In the genomic region with DNA sequence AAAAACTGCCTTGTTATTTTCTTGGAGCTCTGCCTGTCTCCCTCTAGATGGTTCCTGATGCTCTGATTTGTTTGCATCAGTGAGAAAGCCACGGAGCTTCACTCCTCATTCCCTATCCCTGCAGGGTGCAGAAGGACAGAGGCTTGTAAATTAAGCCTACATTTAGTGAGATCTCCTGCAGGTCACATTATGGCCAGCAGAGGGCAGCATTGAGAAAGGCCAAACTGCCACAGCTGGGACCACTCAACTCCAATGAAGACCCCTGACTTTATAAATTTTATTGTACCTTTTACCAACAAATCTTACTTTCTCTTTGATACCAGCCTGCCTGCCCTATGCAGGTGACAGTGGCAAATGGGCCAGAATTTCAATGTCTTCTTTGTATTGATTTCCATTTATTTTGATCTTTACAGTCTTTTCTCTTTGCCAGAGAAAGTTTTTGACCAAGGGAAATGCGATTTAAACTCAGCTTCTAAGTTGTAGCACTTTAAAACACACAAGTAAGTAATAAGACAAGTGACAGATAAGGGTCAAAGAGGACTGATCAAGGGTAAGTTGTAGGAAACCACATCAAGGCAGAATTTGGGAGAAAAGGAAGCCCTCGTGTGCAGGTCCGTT, we compare ENCODE assay signal across 7 cellular contexts.
DNase-seq lines count a peak whose midpoint lies in the region; ATAC-seq and TF ChIP-seq lines count a peak whose summit lies in the region.

No MANE protein-coding gene starts in this region.

- intact Hi-C loops in activated CD8-positive, alpha-beta T cell treated with anti-CD3 and anti-CD28 coated beads for 36 hours (cut with micrococcal nuclease) = no loop called here

- DNase-seq in ELR (ENCODE audit: low read depth) (peak; percentile 8), GM20000 (ENCODE audit: low spot score) (peak; percentile 43), fibroblast of the aortic adventitia (ENCODE audit: low read depth) (no peak), nucleus accumbens (lab: John Stamatoyannopoulos, UW) (peak in 47 of 56 donors; percentile 1 to 85 (median 28)), H4 (ENCODE audit: low spot score) (no peak)
- DNase-seq in Jurkat, Clone E6-1 (ENCODE audit: low read depth, low spot score) = peak; percentile 21
- DNase-seq in activated CD8-positive, alpha-beta T cell treated with anti-CD3 and anti-CD28 coated beads for 36 hours = peak; percentile 70

- peak; percentile 88 for TF ChIP-seq CTCF in GM20000 (IDR thresholded peaks at IDR 0.05; ENCODE audit: extremely low read depth, missing control alignments)
- peak; percentile 89 for TF ChIP-seq CTCF in activated CD8-positive, alpha-beta T cell treated with anti-CD3 and anti-CD28 coated beads for 36 hours (IDR thresholded peaks at IDR 0.05)
- peak; percentile 45 for TF ChIP-seq CTCF in fibroblast of the aortic adventitia (IDR thresholded peaks at IDR 0.05; ENCODE audit: insufficient read depth, low read length)

- H3K27me3 Mint-ChIP-seq in activated CD8-positive, alpha-beta T cell treated with anti-CD3 and anti-CD28 coated beads for 36 hours = no peaks in the 10 kb centered on the region

- H3K27ac Mint-ChIP-seq in activated CD8-positive, alpha-beta T cell treated with anti-CD3 and anti-CD28 coated beads for 36 hours = no peak overlapping the region

- no peaks in the 10 kb centered on the region for H3K4me1 Mint-ChIP-seq in activated CD8-positive, alpha-beta T cell treated with anti-CD3 and anti-CD28 coated beads for 36 hours (ENCODE audit: low read depth)

- CTCF ChIA-PET in activated CD8-positive, alpha-beta T cell treated with anti-CD3 and anti-CD28 coated beads for 36 hours (lab: Charles Lee) = interaction anchor here (0.7 to 2.5 kb wide), 13 partner anchors 9 to 994 kb away, joined by 3 to 14 read pairs (median 3); no protein-coding TSS in a partner anchor

- H3K4me3 ChIP-seq in Jurkat, Clone E6-1 (ENCODE audit: low read length) = no peak overlapping the region
- H3K4me3 ChIP-seq in fibroblast of the aortic adventitia (ENCODE audit: low read depth, low read length) = no peak overlapping the region

- no peak overlapping the region for H3K4me3 Mint-ChIP-seq in activated CD8-positive, alpha-beta T cell treated with anti-CD3 and anti-CD28 coated beads for 36 hours

- ATAC-seq in activated CD8-positive, alpha-beta T cell treated with anti-CD3 and anti-CD28 coated beads for 36 hours = no peak

- H3K36me3 Mint-ChIP-seq in activated CD8-positive, alpha-beta T cell treated with anti-CD3 and anti-CD28 coated beads for 36 hours (ENCODE audit: low read depth) = no peaks in the 10 kb centered on the region

- peaks cover 1% of the 10 kb centered on the region for H3K9me3 Mint-ChIP-seq in activated CD8-positive, alpha-beta T cell treated with anti-CD3 and anti-CD28 coated beads for 36 hours

- POLR2A ChIA-PET in activated CD8-positive, alpha-beta T cell treated with anti-CD3 and anti-CD28 coated beads for 36 hours (lab: Charles Lee) = no interaction called here

Comparison
In these comparisons a context has a peak if more than half of its experiments do, and no peak if none do; other contexts are left out.
1. DNase-seq: peak in ELR (single experiment), GM20000 (single experiment), Jurkat, Clone E6-1 (single experiment), activated CD8-positive, alpha-beta T cell treated with anti-CD3 and anti-CD28 coated beads for 36 hours (single experiment) and nucleus accumbens (47 of 56); none in fibroblast of the aortic adventitia (single experiment) and H4 (single experiment).
2. Peak in every context shown above with its lines, with median percentiles within 50 percentile points of each other: CTCF ChIP-seq.